14 cellular contexts compared by ENCODE assay signal in the genomic region with DNA sequence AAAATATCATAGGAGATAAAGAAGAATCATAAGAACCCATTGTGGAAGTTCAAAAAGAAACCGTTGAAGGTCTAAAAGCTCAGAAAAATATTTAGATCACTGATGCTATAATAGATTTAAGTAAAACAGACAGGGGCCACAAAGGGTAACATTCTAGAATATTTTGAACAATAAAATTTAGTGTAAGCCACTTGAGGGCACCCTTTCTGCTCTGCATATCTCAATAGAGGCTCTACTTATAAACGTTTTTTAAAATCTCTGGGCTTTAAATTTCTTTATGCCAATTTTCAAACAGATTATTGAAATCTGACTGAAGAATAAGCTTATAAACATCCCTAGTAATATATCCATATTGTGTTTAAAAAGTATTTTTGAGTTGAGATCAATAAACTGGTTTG. TPM values are rescaled to one million over a fixed set of nuclear protein-coding genes. Genes with fewer than 3 reads are reported as not detected.
DNase-seq lines count a peak whose midpoint lies in the region; ATAC-seq and TF ChIP-seq lines count a peak whose summit lies in the region.
"Had no signal": no experiment of that assay in that cellular context is flagged by ENCODE, and none has a peak within 500 bp of the region (broad histone marks: within the 10 kb centered on the region; RNA-seq: fewer than 3 reads in every experiment).

No MANE protein-coding gene starts in this region.

- H3K9me3 ChIP-seq in Loucy (ENCODE audit: insufficient read depth, low read depth, low read length): no peaks in the 10 kb centered on the region
- H3K9me3 ChIP-seq: breast epithelium, testis had no signal

- no peak overlapping the region for H3K4me3 ChIP-seq in Loucy (ENCODE audit: low read length, poor library complexity, severe bottlenecking)
- H3K4me3 ChIP-seq: breast epithelium, testis had no signal

- H3K4me1 Mint-ChIP-seq in T-helper 1 cell treated with Interleukin-12 subunit alpha and Interleukin-12 subunit beta and Interleukin-4 antibody, amounts not matched to agents 30 μg/mL and 1 μg/mL, for 36 hours (ENCODE audit: low read depth): peaks cover 66% of the 10 kb centered on the region
- peaks cover 69% of the 10 kb centered on the region for H3K4me1 Mint-ChIP-seq in activated T-helper 1 cell treated with anti-CD3 and anti-CD28 coated beads, Interleukin-12 subunit alpha, Interleukin-12 subunit beta, Interleukin-2, Interleukin-4 antibody, amounts not matched to agents 30 ng/mL and 10 ng/mL and 1 ng/mL, durations not matched to agents 14 hours and 24 hours and 36 hours (ENCODE audit: low read depth)
- H3K4me1 Mint-ChIP-seq in immature natural killer cell: peaks cover 66 to 80% of the 10 kb centered on the region in 2 donors

- no peaks in the 10 kb centered on the region for H3K27me3 Mint-ChIP-seq in T-helper 1 cell treated with Interleukin-12 subunit alpha and Interleukin-12 subunit beta and Interleukin-4 antibody, amounts not matched to agents 30 μg/mL and 1 μg/mL, for 36 hours (ENCODE audit: low read depth)
- H3K27me3 Mint-ChIP-seq in activated T-helper 1 cell treated with anti-CD3 and anti-CD28 coated beads, Interleukin-12 subunit alpha, Interleukin-12 subunit beta, Interleukin-2, Interleukin-4 antibody, amounts not matched to agents 30 ng/mL and 10 ng/mL and 1 ng/mL, durations not matched to agents 14 hours and 24 hours and 36 hours (ENCODE audit: insufficient read depth): peaks cover 2% of the 10 kb centered on the region
- H3K27me3 Mint-ChIP-seq in immature natural killer cell (ENCODE audit: low read depth in 3 of 3): peaks cover 3 to 11% (median 10%) of the 10 kb centered on the region in 3 donors

- H3K9ac ChIP-seq in Loucy (ENCODE audit: low read depth, low read length, poor library complexity, severe bottlenecking): no peak overlapping the region

- H3K27ac Mint-ChIP-seq in T-helper 1 cell treated with Interleukin-12 subunit alpha and Interleukin-12 subunit beta and Interleukin-4 antibody, amounts not matched to agents 30 μg/mL and 1 μg/mL, for 36 hours: peak overlapping the region; percentile 81
- H3K27ac Mint-ChIP-seq in activated T-helper 1 cell treated with anti-CD3 and anti-CD28 coated beads, Interleukin-12 subunit alpha, Interleukin-12 subunit beta, Interleukin-2, Interleukin-4 antibody, amounts not matched to agents 30 ng/mL and 10 ng/mL and 1 ng/mL, durations not matched to agents 14 hours and 24 hours and 36 hours: peak overlapping the region; percentile 85
- H3K27ac Mint-ChIP-seq in immature natural killer cell: peak overlapping the region; percentile 36 to 85 (median 74)

- no peaks in the 10 kb centered on the region for H3K9me2 ChIP-seq in Loucy (replicated peaks; ENCODE audit: low read depth, low read length)

- no peak overlapping the region for H2AFZ ChIP-seq in Loucy (ENCODE audit: low read length)

- H3K4me3 Mint-ChIP-seq in T-helper 1 cell treated with Interleukin-12 subunit alpha and Interleukin-12 subunit beta and Interleukin-4 antibody, amounts not matched to agents 30 μg/mL and 1 μg/mL, for 36 hours: peak overlapping the region; percentile 44
- H3K4me3 Mint-ChIP-seq in activated T-helper 1 cell treated with anti-CD3 and anti-CD28 coated beads, Interleukin-12 subunit alpha, Interleukin-12 subunit beta, Interleukin-2, Interleukin-4 antibody, amounts not matched to agents 30 ng/mL and 10 ng/mL and 1 ng/mL, durations not matched to agents 14 hours and 24 hours and 36 hours: no peak overlapping the region
- H3K4me3 Mint-ChIP-seq in immature natural killer cell: peak overlapping the region; percentile 1 to 65 (median 54)

- peaks cover 28% of the 10 kb centered on the region for H3K4me1 ChIP-seq in Loucy (ENCODE audit: insufficient read depth, low read length, poor library complexity, severe bottlenecking)
- H3K4me1 ChIP-seq: breast epithelium had no signal

- no peaks in the 10 kb centered on the region for H3K36me3 ChIP-seq in Loucy (ENCODE audit: insufficient read depth, low read length)
- H3K36me3 ChIP-seq: breast epithelium had no signal

- peak; percentile 65 for TF ChIP-seq CTCF in Loucy (conservative IDR thresholded peaks at IDR 0.05; ENCODE audit: low read length)

- peaks cover 6% of the 10 kb centered on the region for H3K9me3 Mint-ChIP-seq in T-helper 1 cell treated with Interleukin-12 subunit alpha and Interleukin-12 subunit beta and Interleukin-4 antibody, amounts not matched to agents 30 μg/mL and 1 μg/mL, for 36 hours
- H3K9me3 Mint-ChIP-seq in activated T-helper 1 cell treated with anti-CD3 and anti-CD28 coated beads, Interleukin-12 subunit alpha, Interleukin-12 subunit beta, Interleukin-2, Interleukin-4 antibody, amounts not matched to agents 30 ng/mL and 10 ng/mL and 1 ng/mL, durations not matched to agents 14 hours and 24 hours and 36 hours: peaks cover 3% of the 10 kb centered on the region
- peaks cover 0 to 2% (median 0%) of the 10 kb centered on the region in 6 donors for H3K9me3 Mint-ChIP-seq in immature natural killer cell

- 0 out of 2 replicates have a peak, but pooled peaks cover 4% of the 10 kb centered on the region for H3F3A ChIP-seq in Loucy (ENCODE audit: low read depth)

- H3K36me3 Mint-ChIP-seq in T-helper 1 cell treated with Interleukin-12 subunit alpha and Interleukin-12 subunit beta and Interleukin-4 antibody, amounts not matched to agents 30 μg/mL and 1 μg/mL, for 36 hours (ENCODE audit: low read depth): peaks cover 14% of the 10 kb centered on the region
- H3K36me3 Mint-ChIP-seq in activated T-helper 1 cell treated with anti-CD3 and anti-CD28 coated beads, Interleukin-12 subunit alpha, Interleukin-12 subunit beta, Interleukin-2, Interleukin-4 antibody, amounts not matched to agents 30 ng/mL and 10 ng/mL and 1 ng/mL, durations not matched to agents 14 hours and 24 hours and 36 hours (ENCODE audit: low read depth): peaks cover 8% of the 10 kb centered on the region
- H3K36me3 Mint-ChIP-seq in immature natural killer cell: no peaks in the 10 kb centered on the region

- H3K4me2 ChIP-seq in Loucy (ENCODE audit: low read depth, low read length, poor library complexity, severe bottlenecking): no peak overlapping the region

- H3K27me3 ChIP-seq in Loucy (ENCODE audit: insufficient read depth, low read length, poor library complexity, severe bottlenecking): no peaks in the 10 kb centered on the region
- H3K27me3 ChIP-seq: breast epithelium, testis had no signal

- no peaks in the 10 kb centered on the region for H4K20me1 ChIP-seq in Loucy (ENCODE audit: insufficient read depth, low read length, poor library complexity, severe bottlenecking)

- no peak for ATAC-seq in GM18858 (IDR thresholded peaks at IDR 0.05; ENCODE audit: unreplicated experiment)
- no peak for ATAC-seq in HG03280 (IDR thresholded peaks at IDR 0.05; ENCODE audit: unreplicated experiment)

- intact Hi-C loops in activated T-helper 1 cell treated with anti-CD3 and anti-CD28 coated beads, Interleukin-12 subunit alpha, Interleukin-12 subunit beta, Interleukin-2, Interleukin-4 antibody, amounts not matched to agents 30 ng/mL and 10 ng/mL and 1 ng/mL, durations not matched to agents 14 hours and 24 hours and 36 hours (cut with micrococcal nuclease): loop anchor here (1.0 to 10.0 kb wide), 6 partner anchors 48 to 539 kb away; partner anchors contain the start of gene IL18R1

- no peaks in the 10 kb centered on the region for H3K79me2 ChIP-seq in Loucy (ENCODE audit: insufficient read depth, low read length)

- DNase-seq in T-helper 1 cell (no peak), immature natural killer cell (no peak), DMS153 treated with DMSO at 0.1 percent for 48 hours (lab: John Stamatoyannopoulos, UW; ENCODE audit: unreplicated experiment) (no peak)
- DNase-seq in activated T-helper 1 cell treated with anti-CD3 and anti-CD28 coated beads, Interleukin-12 subunit alpha, Interleukin-12 subunit beta, Interleukin-2, Interleukin-4 antibody, amounts not matched to agents 30 ng/mL and 10 ng/mL and 1 ng/mL, durations not matched to agents 14 hours and 24 hours and 36 hours (ENCODE audit: low spot score): no peak
- DNase-seq: EL, NCI-H146, NCI-H526 treated with DMSO at 0.1 percent for 48 hours, retina, testis had no signal

RNA-seq across cellular contexts. Expression of gene IL1RL1, which starts 57.6 kb away (rescaled TPM):
- 3.9 and 4.8 TPM in 2 replicates for total RNA-seq in activated T-helper 1 cell treated with anti-CD3 and anti-CD28 coated beads, Interleukin-12 subunit alpha, Interleukin-12 subunit beta, Interleukin-2, Interleukin-4 antibody, amounts not matched to agents 30 ng/mL and 10 ng/mL and 1 ng/mL, durations not matched to agents 14 hours and 24 hours and 36 hours
- 1 to 10 TPM in 1 of 3 donors, under 1 TPM in 1, not detected in 1; 0.48 to 1.8 TPM for polyA plus RNA-seq in immature natural killer cell
